8 cellular contexts compared by ENCODE assay signal in the genomic region with DNA sequence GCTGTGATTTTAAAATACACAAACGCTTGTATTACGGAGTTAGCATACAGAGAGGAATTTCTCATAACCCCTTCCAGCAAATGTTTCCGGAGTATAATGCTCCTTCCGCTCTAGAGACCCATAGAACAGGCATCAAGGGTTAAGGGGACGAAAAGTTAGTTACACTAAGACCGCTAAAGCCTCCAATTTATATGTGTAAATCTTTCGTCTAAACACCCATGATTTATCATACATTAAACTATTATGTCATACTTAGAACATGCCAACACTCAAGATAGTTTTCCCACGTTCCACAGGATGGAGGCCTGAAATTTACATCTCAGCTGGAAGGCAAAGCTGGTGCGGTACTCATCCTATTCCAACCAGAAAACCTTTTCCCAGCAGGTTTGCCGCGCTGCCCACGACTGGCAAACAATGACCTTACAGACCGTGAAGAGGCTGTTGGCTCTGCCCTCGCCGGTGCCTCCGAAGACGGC. TPM values are rescaled to one million over a fixed set of nuclear protein-coding genes. Genes with fewer than 3 reads are reported as not detected.
A peak's percentile ranks its signal among the peaks of the same experiment; 100 is the strongest.
DNase-seq lines count a peak whose midpoint lies in the region; ATAC-seq, FAIRE-seq and TF ChIP-seq lines count a peak whose summit lies in the region.

No MANE protein-coding gene starts in this region.

- CTCF ChIA-PET in K562 (lab: Yijun Ruan, JAX; ENCODE audit: low intra/inter-chr PET ratio) = no interaction called here

- no peak for TF ChIP-seq POLR2A in K562 (conservative IDR thresholded peaks at IDR 0.05)

- no peak for TF ChIP-seq EP300 in K562 (IDR thresholded peaks at IDR 0.05; ENCODE audit: low read length)

- no peaks in the 10 kb centered on the region for H3K9me3 Mint-ChIP-seq in activated naive CD4-positive, alpha-beta T cell treated with anti-CD3 and anti-CD28 coated beads, Interleukin-2, amount 50 U/mL, for 24 hours
- no peaks in the 10 kb centered on the region for H3K9me3 Mint-ChIP-seq in stimulated activated memory B cell treated with anti-CD40 and anti-IgM and Interleukin-4, amounts not matched to agents 10 μg/mL and 1 μg/mL and 100 μg/mL, for 72 hours

- H3K27ac ChIP-seq in K562 (ENCODE audit: extremely low read depth, low read depth, low read length) = peak overlapping the region; percentile 90

- WGBS in K562 (ENCODE audit: insufficient coverage, low coverage, missing lambda C conversion rate) = 1% methylated on average over 17 of the region's 17 CpGs

- H3K4me1 Mint-ChIP-seq in activated naive CD4-positive, alpha-beta T cell treated with anti-CD3 and anti-CD28 coated beads, Interleukin-2, amount 50 U/mL, for 24 hours = peaks cover 62% of the 10 kb centered on the region
- peaks cover 40% of the 10 kb centered on the region for H3K4me1 Mint-ChIP-seq in stimulated activated memory B cell treated with anti-CD40 and anti-IgM and Interleukin-4, amounts not matched to agents 10 μg/mL and 1 μg/mL and 100 μg/mL, for 72 hours

- H3K9ac ChIP-seq in K562 (ENCODE audit: insufficient read depth in 1 of 2, low read depth in 2 of 2, low read length in 2 of 2) = peak overlapping the region; percentile 84 to 96

- FAIRE-seq in K562 (lab: Jason Lieb, UNC) = no peak

- TF ChIP-seq CTCF in K562 (IDR thresholded peaks at IDR 0.05 in 2 of 3, conservative IDR thresholded peaks at IDR 0.05 in 1 of 3; ENCODE audit: insufficient read depth in 2 of 3, low read depth in 1 of 3, low read length in 3 of 3) = no peak

- peaks cover 6 to 10% of the 10 kb centered on the region in 2 experiments; a peak in 3 of 5 replicates for H3K4me1 ChIP-seq in K562 (replicated peaks in 1 of 2; ENCODE audit: control insufficient read depth in 2 of 2, insufficient read depth in 2 of 2, low read length in 2 of 2)

- H2AFZ ChIP-seq in K562 (ENCODE audit: low read depth, low read length) = peak overlapping the region; percentile 95

- H3K9me1 ChIP-seq in K562 (ENCODE audit: control insufficient read depth, insufficient read depth, low read length) = no peaks in the 10 kb centered on the region

- intact Hi-C loops in K562 (cut with micrococcal nuclease) = loop anchor here (10.0 kb wide), 1 partner anchor 401 kb away; a partner anchor contains a TSS

- POLR2A ChIA-PET in K562 (lab: Yijun Ruan, JAX) = interaction anchor here (0.5 to 1.5 kb wide), 5 partner anchors 13 to 1854 kb away, joined by 3 to 4 read pairs (median 3); no protein-coding TSS in a partner anchor

- in situ Hi-C loops in K562 (cut with MboI) = no loop called here

- H3K4me3 Mint-ChIP-seq in activated naive CD4-positive, alpha-beta T cell treated with anti-CD3 and anti-CD28 coated beads, Interleukin-2, amount 50 U/mL, for 24 hours = peak overlapping the region; percentile 84
- H3K4me3 Mint-ChIP-seq in stimulated activated memory B cell treated with anti-CD40 and anti-IgM and Interleukin-4, amounts not matched to agents 10 μg/mL and 1 μg/mL and 100 μg/mL, for 72 hours = peak overlapping the region; percentile 91

- no peaks in the 10 kb centered on the region for H3K27me3 ChIP-seq in K562 (ENCODE audit: control insufficient read depth in 2 of 2, insufficient read depth in 2 of 2, low read length in 2 of 2)

- DNase-seq in activated naive CD4-positive, alpha-beta T cell treated with Interleukin-2 at 50 U/mL for 16 hours = no peak
- DNase-seq in NCI-H226 = peak; percentile 12
- DNase-seq in K562 (ENCODE audit: extremely low read depth in 1 of 4, low spot score in 3 of 4) = peak in 1 of 4 experiments; percentile 9
- peak; percentile 52 for DNase-seq in iris pigment epithelial cell (ENCODE audit: low read depth)
- no peak for DNase-seq in NCI-H1417 treated with DMSO at 0.1 percent for 48 hours (lab: John Stamatoyannopoulos, UW)

- ATAC-seq in HG02798 (IDR thresholded peaks at IDR 0.05; ENCODE audit: poor library complexity, unreplicated experiment) = peak; percentile 15
- ATAC-seq in K562 = peak; percentile 16
- no peak for ATAC-seq in stimulated activated memory B cell treated with anti-CD40 and anti-IgM and Interleukin-4, amounts not matched to agents 10 μg/mL and 1 μg/mL and 100 μg/mL, for 72 hours

- TF ChIP-seq RAD21 in K562 (CRISPR knock-in tag; conservative IDR thresholded peaks at IDR 0.05 in 1 of 2, IDR thresholded peaks at IDR 0.05 in 1 of 2) = no peak

- no peaks in the 10 kb centered on the region for H4K20me1 ChIP-seq in K562 (replicated peaks; ENCODE audit: control insufficient read depth, insufficient read depth, low read length)

- peak overlapping the region; percentile 94 for H3K4me2 ChIP-seq in K562 (ENCODE audit: insufficient read depth, low read length)

- no peaks in the 10 kb centered on the region for H3K9me3 ChIP-seq in K562 (replicated peaks; ENCODE audit: control insufficient read depth, insufficient read depth, low read depth, low read length)

- BruUV-seq in K562 (replicated peaks; lab: Mats Ljungman, UMichigan) = TSS peak; percentile 54

- peak overlapping the region; percentile 75 for H3K4me3 ChIP-seq in K562

- peak overlapping the region; percentile 88 for H3K27ac Mint-ChIP-seq in activated naive CD4-positive, alpha-beta T cell treated with anti-CD3 and anti-CD28 coated beads, Interleukin-2, amount 50 U/mL, for 24 hours
- peak overlapping the region; percentile 93 for H3K27ac Mint-ChIP-seq in stimulated activated memory B cell treated with anti-CD40 and anti-IgM and Interleukin-4, amounts not matched to agents 10 μg/mL and 1 μg/mL and 100 μg/mL, for 72 hours

- H3K36me3 ChIP-seq in K562 (ENCODE audit: control insufficient read depth, insufficient read depth, low read length) = peaks cover 50% of the 10 kb centered on the region

- no peaks in the 10 kb centered on the region for H3K27me3 Mint-ChIP-seq in activated naive CD4-positive, alpha-beta T cell treated with anti-CD3 and anti-CD28 coated beads, Interleukin-2, amount 50 U/mL, for 24 hours
- H3K27me3 Mint-ChIP-seq in stimulated activated memory B cell treated with anti-CD40 and anti-IgM and Interleukin-4, amounts not matched to agents 10 μg/mL and 1 μg/mL and 100 μg/mL, for 72 hours = no peaks in the 10 kb centered on the region

- H3K79me2 ChIP-seq in K562 (ENCODE audit: control insufficient read depth, insufficient read depth, low read length) = peaks cover 76% of the 10 kb centered on the region

- peaks cover 17% of the 10 kb centered on the region for H3K36me3 Mint-ChIP-seq in activated naive CD4-positive, alpha-beta T cell treated with anti-CD3 and anti-CD28 coated beads, Interleukin-2, amount 50 U/mL, for 24 hours
- peaks cover 41% of the 10 kb centered on the region for H3K36me3 Mint-ChIP-seq in stimulated activated memory B cell treated with anti-CD40 and anti-IgM and Interleukin-4, amounts not matched to agents 10 μg/mL and 1 μg/mL and 100 μg/mL, for 72 hours

RNA-seq across cellular contexts. Expression of gene ORMDL1, which starts 0.7 kb away (rescaled TPM):
- 35.1 and 80.6 TPM in 2 replicates for total RNA-seq in K562 (2011; cell fraction: chromatin; rRNA removed; ENCODE audit: low replicate concordance)
- 19.5 and 23.3 TPM in 2 replicates for total RNA-seq in K562 (2011; cell fraction: nucleolus; rRNA removed)
- total RNA-seq in K562 (2011; cell fraction: nucleoplasm; rRNA removed) = 43.8 and 59.6 TPM in 2 replicates
- total RNA-seq in K562 (2014; rRNA removed) (28.9 and 35.1 TPM in 2 replicates), K562 (2014; rRNA removed; fragmentation: Illumina TruSeq; extraction: Trizol) (48.9 and 54.1 TPM in 2 replicates), K562 (2015; rRNA removed; fragmentation: Illumina TruSeq; extraction: Trizol) (44.3 and 50.6 TPM in 2 replicates), K562 (2021) (33.8 and 35.3 TPM in 2 replicates)
- polyA plus RNA-seq in K562 (2011; rRNA removed) (59.1 and 74.2 TPM in 2 replicates), K562 (2014; fragmentation: Illumina TruSeq; extraction: Trizol) (41.4 and 47.2 TPM in 2 replicates), K562 (2014; fragmentation: Nextera tagmentation; extraction: Ambion mirVana) (10 to 100 TPM; 50.0 to 57.5 TPM), K562 (2014; rRNA removed) (62.9 and 69.0 TPM in 2 replicates)
- polyA plus RNA-seq in K562 (2011; cell fraction: cytosol; rRNA removed) = 15.6 and 28.6 TPM in 2 replicates
- polyA plus RNA-seq in K562 (2011; cell fraction: nucleus; rRNA removed) = 74.3 and 102 TPM in 2 replicates
- polyA plus RNA-seq in K562 (2012) = 31.6 and 46.2 TPM in 2 replicates
- 27.6 and 33.7 TPM in 2 replicates for polyA minus RNA-seq in K562 (2011; rRNA and poly(A)+ RNA removed)
- polyA minus RNA-seq in K562 (2011; cell fraction: cytosol; rRNA and poly(A)+ RNA removed) = 7.7 and 8.8 TPM in 2 replicates
- polyA minus RNA-seq in K562 (2011; cell fraction: nucleus; rRNA and poly(A)+ RNA removed) = 18.7 and 29.1 TPM in 2 replicates

RNA-seq across cellular contexts. Expression of gene PMS1, which starts 0.8 kb away (rescaled TPM):
- 23.9 and 58.8 TPM in 2 replicates for total RNA-seq in K562 (2011; cell fraction: chromatin; rRNA removed; ENCODE audit: low replicate concordance)
- total RNA-seq in K562 (2011; cell fraction: nucleolus; rRNA removed) = 13.7 and 15.5 TPM in 2 replicates
- total RNA-seq in K562 (2011; cell fraction: nucleoplasm; rRNA removed) = 22.4 and 33.4 TPM in 2 replicates
- total RNA-seq in K562 (2014; rRNA removed) (17.6 TPM in 2 replicates), K562 (2014; rRNA removed; fragmentation: Illumina TruSeq; extraction: Trizol) (28.1 and 28.2 TPM in 2 replicates), K562 (2015; rRNA removed; fragmentation: Illumina TruSeq; extraction: Trizol) (26.6 and 29.8 TPM in 2 replicates), K562 (2021) (24.7 and 31.5 TPM in 2 replicates)
- polyA plus RNA-seq in K562 (2011; rRNA removed) (20.0 and 24.2 TPM in 2 replicates), K562 (2014; fragmentation: Illumina TruSeq; extraction: Trizol) (18.6 and 26.2 TPM in 2 replicates), K562 (2014; fragmentation: Nextera tagmentation; extraction: Ambion mirVana) (10 to 100 TPM; 14.5 to 19.9 TPM), K562 (2014; rRNA removed) (20.3 and 24.7 TPM in 2 replicates)
- 5.9 and 6.8 TPM in 2 replicates for polyA plus RNA-seq in K562 (2011; cell fraction: cytosol; rRNA removed)
- polyA plus RNA-seq in K562 (2011; cell fraction: nucleus; rRNA removed) = 17.3 and 18.1 TPM in 2 replicates
- polyA plus RNA-seq in K562 (2012) = 13.5 and 14.3 TPM in 2 replicates
- 28.2 and 31.3 TPM in 2 replicates for polyA minus RNA-seq in K562 (2011; rRNA and poly(A)+ RNA removed)
- polyA minus RNA-seq in K562 (2011; cell fraction: cytosol; rRNA and poly(A)+ RNA removed) = 13.8 and 19.7 TPM in 2 replicates
- 26.5 and 41.3 TPM in 2 replicates for polyA minus RNA-seq in K562 (2011; cell fraction: nucleus; rRNA and poly(A)+ RNA removed)

RNA-seq across cellular contexts. Expression of gene OSGEPL1, which starts 20.9 kb away (rescaled TPM):
- total RNA-seq in K562 (2011; cell fraction: chromatin; rRNA removed; ENCODE audit: low replicate concordance) = 6.3 and 13.1 TPM in 2 replicates
- total RNA-seq in K562 (2011; cell fraction: nucleolus; rRNA removed) = 6.0 and 6.7 TPM in 2 replicates
- total RNA-seq in K562 (2011; cell fraction: nucleoplasm; rRNA removed) = 6.5 and 8.3 TPM in 2 replicates
- total RNA-seq in K562 (2014; rRNA removed) (3.6 and 3.7 TPM in 2 replicates), K562 (2014; rRNA removed; fragmentation: Illumina TruSeq; extraction: Trizol) (6.0 and 6.5 TPM in 2 replicates), K562 (2015; rRNA removed; fragmentation: Illumina TruSeq; extraction: Trizol) (5.3 and 6.5 TPM in 2 replicates), K562 (2021) (2.5 and 3.7 TPM in 2 replicates)
- polyA plus RNA-seq in K562 (2011; rRNA removed) (10.4 and 10.8 TPM in 2 replicates), K562 (2014; fragmentation: Illumina TruSeq; extraction: Trizol) (5.0 and 5.2 TPM in 2 replicates), K562 (2014; fragmentation: Nextera tagmentation; extraction: Ambion mirVana) (1 to 10 TPM; 8.9 to 9.3 TPM), K562 (2014; rRNA removed) (5.1 and 6.0 TPM in 2 replicates)
- polyA plus RNA-seq in K562 (2011; cell fraction: cytosol; rRNA removed) = 1.6 and 3.5 TPM in 2 replicates
- 8.3 and 13.3 TPM in 2 replicates for polyA plus RNA-seq in K562 (2011; cell fraction: nucleus; rRNA removed)
- 3.6 and 4.7 TPM in 2 replicates for polyA plus RNA-seq in K562 (2012)
- polyA minus RNA-seq in K562 (2011; rRNA and poly(A)+ RNA removed) = 5.7 and 7.6 TPM in 2 replicates
- polyA minus RNA-seq in K562 (2011; cell fraction: cytosol; rRNA and poly(A)+ RNA removed) = 2.2 and 3.4 TPM in 2 replicates
- polyA minus RNA-seq in K562 (2011; cell fraction: nucleus; rRNA and poly(A)+ RNA removed) = 7.5 and 14.2 TPM in 2 replicates

Comparison
In these comparisons a context has a peak if more than half of its experiments do, and no peak if none do; other contexts are left out.
1. DNase-seq: peak in NCI-H226 (single experiment) and iris pigment epithelial cell (single experiment); none in activated naive CD4-positive, alpha-beta T cell treated with Interleukin-2 at 50 U/mL for 16 hours (single experiment) and NCI-H1417 treated with DMSO at 0.1 percent for 48 hours (single experiment).